In the genomic region with DNA sequence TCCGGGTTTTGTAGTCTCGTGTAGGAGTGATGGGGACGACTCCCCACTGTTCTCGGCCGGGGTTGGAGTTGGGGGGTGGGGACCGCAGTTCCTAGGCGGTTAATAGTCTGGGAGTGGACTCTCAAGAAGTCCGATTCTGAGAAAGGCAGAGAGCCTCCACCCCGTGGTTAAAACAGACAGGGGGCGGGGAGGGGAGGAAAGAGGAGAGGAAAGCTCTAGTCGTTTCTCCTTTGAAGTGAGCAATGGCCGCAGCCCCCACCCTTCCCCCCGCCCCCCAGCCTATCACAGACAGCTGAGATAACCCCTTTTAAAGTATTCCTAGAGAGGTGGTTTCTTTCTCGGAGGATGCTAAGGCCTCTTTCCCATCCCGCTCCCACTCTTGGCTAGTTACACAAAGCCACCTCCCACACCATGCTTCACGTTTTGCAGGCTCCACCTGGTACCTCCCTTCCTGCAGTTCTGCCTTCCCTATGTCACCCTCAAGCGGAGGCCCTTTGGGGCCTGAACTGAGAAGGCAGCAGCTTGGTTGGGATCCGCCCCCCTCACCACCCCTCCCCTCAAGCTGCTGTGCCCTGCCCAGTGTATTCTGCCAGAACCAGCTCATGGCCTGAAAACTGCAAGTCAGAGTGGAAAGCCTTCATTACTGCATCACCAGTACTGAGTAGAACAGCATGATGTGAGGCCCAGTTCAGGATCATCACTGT, we compare ENCODE assay signal across 7 cellular contexts. TPM values are rescaled to one million over a fixed set of nuclear protein-coding genes. Genes with fewer than 3 reads are reported as not detected.
DNase-seq lines count a peak whose midpoint lies in the region; ATAC-seq and TF ChIP-seq lines count a peak whose summit lies in the region.

No MANE protein-coding gene starts in this region.

- peak; percentile 15 for TF ChIP-seq POLR2A in ovary (IDR thresholded peaks at IDR 0.05)

- TF ChIP-seq CTCF in GM23338 (conservative IDR thresholded peaks at IDR 0.05; ENCODE audit: low read depth in 2 of 2) (no peak), PC-9 (conservative IDR thresholded peaks at IDR 0.05) (no peak), foreskin fibroblast (IDR thresholded peaks at IDR 0.05; ENCODE audit: low read depth, low read length) (no peak), ovary (IDR thresholded peaks at IDR 0.05) (no peak)

- no peaks in the 10 kb centered on the region for H3K9me3 Mint-ChIP-seq in GM23338

- no peaks in the 10 kb centered on the region for H3K9me3 ChIP-seq in PC-9 (ENCODE audit: insufficient read depth, low read depth)
- no peaks in the 10 kb centered on the region for H3K9me3 ChIP-seq in ovary

- no peak for TF ChIP-seq EP300 in ovary (IDR thresholded peaks at IDR 0.05)

- H3K4me2 ChIP-seq in GM23338 (peak overlapping the region; percentile 83), PC-9 (peak overlapping the region; percentile 96)

- H2AFZ ChIP-seq in GM23338 (no peak overlapping the region), PC-9 (peak overlapping the region; percentile 55; the same call in 1 of the 2 replicates)

- peaks cover 15% of the 10 kb centered on the region for H3K4me1 Mint-ChIP-seq in GM23338

- H3K9me2 ChIP-seq in GM23338 (ENCODE audit: insufficient read depth): no peaks in the 10 kb centered on the region
- no peaks in the 10 kb centered on the region for H3K9me2 ChIP-seq in PC-9 (ENCODE audit: insufficient read depth)

- H3K36me3 ChIP-seq in GM23338 (ENCODE audit: insufficient read depth) (peaks cover 31% of the 10 kb centered on the region), PC-9 (ENCODE audit: low read depth) (peaks cover 19% of the 10 kb centered on the region), ovary (no peaks in the 10 kb centered on the region)

- no TSS peak for BruUV-seq in PC-9 (replicated peaks; lab: Mats Ljungman, UMichigan)

- peaks cover 25% of the 10 kb centered on the region for H3K27me3 Mint-ChIP-seq in GM23338 (ENCODE audit: insufficient read depth, low read depth, poor library complexity)

- no peaks in the 10 kb centered on the region for H3K27me3 ChIP-seq in GM23338 (ENCODE audit: insufficient read depth)
- no peaks in the 10 kb centered on the region for H3K27me3 ChIP-seq in PC-9 (ENCODE audit: insufficient read depth, low read depth)
- H3K27me3 ChIP-seq in ovary: no peaks in the 10 kb centered on the region

- peaks cover 19% of the 10 kb centered on the region for H3K4me1 ChIP-seq in GM23338 (ENCODE audit: insufficient read depth)
- peaks cover 25% of the 10 kb centered on the region for H3K4me1 ChIP-seq in PC-9 (replicated peaks; ENCODE audit: insufficient read depth)
- peaks cover 7% of the 10 kb centered on the region for H3K4me1 ChIP-seq in ovary (ENCODE audit: insufficient read depth)

- H3K27ac ChIP-seq in GM23338 (ENCODE audit: low read depth): no peak overlapping the region
- peak overlapping the region; percentile 66 for H3K27ac ChIP-seq in PC-9
- peak overlapping the region in 1 of 2 donors; percentile 42 for H3K27ac ChIP-seq in ovary

- peak overlapping the region; percentile 80 for H3K4me3 ChIP-seq in GM23338
- peak overlapping the region; percentile 83 for H3K4me3 ChIP-seq in PC-9
- peak overlapping the region; percentile 71 for H3K4me3 ChIP-seq in foreskin fibroblast (ENCODE audit: low read depth in 1 of 2, low read length in 2 of 2)
- H3K4me3 ChIP-seq in ovary: peak overlapping the region; percentile 48

- ATAC-seq in GM23338: peak; percentile 5
- no peak for ATAC-seq in GM19035 (IDR thresholded peaks at IDR 0.05; ENCODE audit: unreplicated experiment)
- ATAC-seq in GM21576 (IDR thresholded peaks at IDR 0.05; ENCODE audit: unreplicated experiment): no peak

- peak overlapping the region; percentile 99 for H3K27ac Mint-ChIP-seq in GM23338

- POLR2A ChIA-PET in PC-9 (lab: Charles Lee; ENCODE audit: unreplicated experiment): interaction anchor here (0.5 to 3.1 kb wide), 17 partner anchors 14 to 864 kb away, joined by 3 to 31 read pairs (median 4); a partner anchor contains a TSS

- H3K4me3 Mint-ChIP-seq in GM23338: peak overlapping the region; percentile 95

- H3K36me3 Mint-ChIP-seq in GM23338 (ENCODE audit: low read depth): peaks cover 51% of the 10 kb centered on the region

- H3K79me2 ChIP-seq in GM23338 (replicated peaks; ENCODE audit: insufficient read depth) (peaks cover 41% of the 10 kb centered on the region), PC-9 (ENCODE audit: low read depth) (peaks cover 48% of the 10 kb centered on the region)

- DNase-seq in GM23338 (ENCODE audit: low spot score) (peak; percentile 69), PC-9 (peak; percentile 75 to 88), foreskin fibroblast (peak; percentile 85 to 93), ovary (peak; percentile 43 to 64 (median 63))
- DNase-seq in activated effector memory CD4-positive, alpha-beta T cell treated with Interleukin-2 at 50 U/mL for 16 hours: peak; percentile 53

- H4K20me1 ChIP-seq in GM23338 (replicated peaks; ENCODE audit: insufficient read depth) (peaks cover 4% of the 10 kb centered on the region; the same call in 1 of the 2 replicates), PC-9 (ENCODE audit: insufficient read depth) (peaks cover 10% of the 10 kb centered on the region; the same call in 1 of the 2 replicates)

- 0 to 1% (median 1%) methylated on average over 18 of the region's 18 CpGs for WGBS in ovary, 3 donors

- H3F3A ChIP-seq in GM23338 (replicated peaks; ENCODE audit: low read depth) (peaks cover 11% of the 10 kb centered on the region; the same call in 1 of the 2 replicates), PC-9 (ENCODE audit: insufficient read depth, low read depth) (peaks cover 24% of the 10 kb centered on the region; the same call in 1 of the 2 replicates)

- intact Hi-C loops in PC-9 (cut with micrococcal nuclease; ENCODE audit: unreplicated experiment): loop anchor here (1.0 to 5.0 kb wide), 8 partner anchors 14 to 286 kb away; a partner anchor contains a TSS
- intact Hi-C loops in ovary (cut with DNase I): no loop called here

- CTCF ChIA-PET in PC-9 (lab: Charles Lee): interaction anchor here (0.5 to 2.0 kb wide), 14 partner anchors 17 to 295 kb away, joined by 3 to 10 read pairs (median 5); a partner anchor contains a TSS

TF ChIP-seq in GM23338, 12 proteins besides CTCF, POLR2A, EP300 and RAD21 (continues in another document):
- TF ChIP-seq ZNF331 (CRISPR knock-in tag; IDR thresholded peaks at IDR 0.05; ENCODE audit: low read depth) (no peak), EZH2 (IDR thresholded peaks at IDR 0.05; ENCODE audit: low read depth, unreplicated experiment) (no peak)

RNA-seq across cellular contexts. Expression of a gene that starts 0.9 kb away (rescaled TPM):
- 97.2 and 109 TPM in 2 replicates for total RNA-seq in GM23338 (2014; rRNA removed; shearing (Covaris generic))
- 35.0 and 35.1 TPM in 2 replicates for polyA plus RNA-seq in GM23338 (2016; fragmentation: Nextera tagmentation; extraction: Ambion mirVana)
- total RNA-seq in PC-9 (2021): 267 and 308 TPM in 2 replicates
- total RNA-seq in ovary: 10 to 100 TPM; 13.9 to 84.3 (median 63.0) TPM
- polyA plus RNA-seq in ovary: 10 to 100 TPM; 23.7 to 30.1 TPM

RNA-seq across cellular contexts. Expression of a gene that starts 1.7 kb away (rescaled TPM):
- 37.2 and 47.4 TPM in 2 replicates for total RNA-seq in GM23338 (2014; rRNA removed; shearing (Covaris generic))
- polyA plus RNA-seq in GM23338 (2016; fragmentation: Nextera tagmentation; extraction: Ambion mirVana) (75.6 and 79.2 TPM in 2 replicates), ovary (1 to 10 TPM in 1 of 2 donors, under 1 TPM in 1; 0.68 to 1.6 TPM)
- total RNA-seq in PC-9 (2021) (104 and 125 TPM in 2 replicates), ovary (1 to 10 TPM in 2 of 7 donors, under 1 TPM in 5; 0.18 to 1.6 (median 0.74) TPM)

RNA-seq across cellular contexts. Expression of a gene that starts 12.1 kb away (rescaled TPM):
- 3.3 and 8.2 TPM in 2 replicates for total RNA-seq in GM23338 (2014; rRNA removed; shearing (Covaris generic))
- 3.6 and 5.4 TPM in 2 replicates for polyA plus RNA-seq in GM23338 (2016; fragmentation: Nextera tagmentation; extraction: Ambion mirVana)
- not detected in 2 replicates for total RNA-seq in PC-9 (2021)
- 10 to 100 TPM in 5 of 7 donors, 1 to 10 TPM in 1, under 1 TPM in 1; 0.34 to 15.0 (median 11.0) TPM for total RNA-seq in ovary
- polyA plus RNA-seq in ovary: 1 to 10 TPM; 1.8 to 7.8 TPM

RNA-seq across cellular contexts. Expression of a gene that starts 14.5 kb away (rescaled TPM):
- 731 and 822 TPM in 2 replicates for total RNA-seq in GM23338 (2014; rRNA removed; shearing (Covaris generic))
- 737 and 748 TPM in 2 replicates for polyA plus RNA-seq in GM23338 (2016; fragmentation: Nextera tagmentation; extraction: Ambion mirVana)
- total RNA-seq in PC-9 (2021): 1,080 and 1,199 TPM in 2 replicates
- total RNA-seq in ovary: 100 to 1,000 TPM; 136 to 443 (median 295) TPM
- 100 to 1,000 TPM; 267 to 594 TPM for polyA plus RNA-seq in ovary

RNA-seq across cellular contexts. Expression of a gene that starts 20.3 kb away (rescaled TPM):
- 7.6 and 13.1 TPM in 2 replicates for total RNA-seq in GM23338 (2014; rRNA removed; shearing (Covaris generic))
- polyA plus RNA-seq in GM23338 (2016; fragmentation: Nextera tagmentation; extraction: Ambion mirVana) (8.2 and 10.4 TPM in 2 replicates), ovary (1 to 10 TPM in 1 of 2 donors, under 1 TPM in 1; 0.38 to 8.1 TPM)
- total RNA-seq in PC-9 (2021) (28.9 and 30.1 TPM in 2 replicates), ovary (10 to 100 TPM in 3 of 7 donors, 1 to 10 TPM in 4; 5.8 to 14.7 (median 8.5) TPM)

Comparison
In these comparisons a context has a peak if more than half of its experiments do, and no peak if none do; other contexts are left out.
1. RNA of a gene that starts 1.7 kb away (total RNA-seq): 104 to 125 TPM in PC-9 and 37.2 to 47.4 TPM in GM23338; 0.18 to 1.6 TPM in ovary; every median in the first group is over 10 times any median in the second.
2. Peak in every context shown above with its lines, with median percentiles within 50 percentile points of each other: DNase-seq and H3K4me3 ChIP-seq.